10 cellular contexts compared by ENCODE assay signal in genomic region chr1:97668945-97669344, GRCh38.
A peak's percentile ranks its signal among the peaks of the same experiment; 100 is the strongest.
DNase-seq lines count a peak whose midpoint lies in the region; ATAC-seq and TF ChIP-seq lines count a peak whose summit lies in the region.
"Had no signal": no experiment of that assay in that cellular context is flagged by ENCODE, and none has a peak within 500 bp of the region (broad histone marks: within the 10 kb centered on the region; RNA-seq: fewer than 3 reads in every experiment).

No MANE protein-coding gene starts in this region.

- intact Hi-C loops in uterus (cut with DNase I; ENCODE audit: low total_unique reads) (no loop called here), transverse colon (cut with DNase I; ENCODE audit: low total_unique reads) (no loop called here)

- 33 to 45% methylated on average over 2 of the region's 2 CpGs for WGBS in transverse colon (ENCODE audit: low coverage in 1 of 2), 2 donors

- H3K27ac ChIP-seq in uterus, result no peak overlapping the region
- no peak overlapping the region for H3K27ac ChIP-seq in transverse colon

- no peaks in the 10 kb centered on the region for H3K27me3 ChIP-seq in BJ (ENCODE audit: control insufficient read depth, insufficient read depth, low read length)
- H3K27me3 ChIP-seq in uterus, result no peaks in the 10 kb centered on the region
- H3K27me3 ChIP-seq in transverse colon, result no peaks in the 10 kb centered on the region

- no peak overlapping the region for H3K4me3 ChIP-seq in BJ (ENCODE audit: low read depth, low read length)
- no peak overlapping the region for H3K4me3 ChIP-seq in HFF-Myc (replicated peaks; ENCODE audit: low read depth, low read length)
- H3K4me3 ChIP-seq in uterus, result no peak overlapping the region
- no peak overlapping the region for H3K4me3 ChIP-seq in transverse colon

- TF ChIP-seq CTCF in BJ (IDR thresholded peaks at IDR 0.05; ENCODE audit: insufficient read depth, low read depth, low read length) (0 out of 2 replicates have a peak, but pooled peaks have one; percentile 4), HFF-Myc (IDR thresholded peaks at IDR 0.05; ENCODE audit: low read depth, low read length, missing control alignments) (no peak), uterus (IDR thresholded peaks at IDR 0.05) (no peak), transverse colon (IDR thresholded peaks at IDR 0.05) (no peak)

- POLR2A ChIA-PET in BJ (lab: Charles Lee), result no interaction called here

- H3K27ac Mint-ChIP-seq in activated T-cell treated with anti-CD3 and anti-CD28 coated beads, Interleukin-2, amount 50 U/mL, for 72 hours, result no peak overlapping the region
- H3K27ac Mint-ChIP-seq: nephron had no signal

- no peaks in the 10 kb centered on the region for H3K9me3 Mint-ChIP-seq in activated T-cell treated with anti-CD3 and anti-CD28 coated beads, Interleukin-2, amount 50 U/mL, for 72 hours
- H3K9me3 Mint-ChIP-seq: nephron had no signal

- no peaks in the 10 kb centered on the region for H3K36me3 Mint-ChIP-seq in activated T-cell treated with anti-CD3 and anti-CD28 coated beads, Interleukin-2, amount 50 U/mL, for 72 hours (ENCODE audit: insufficient read depth in 2 of 2)

- no peak overlapping the region for H3K4me3 Mint-ChIP-seq in activated T-cell treated with anti-CD3 and anti-CD28 coated beads, Interleukin-2, amount 50 U/mL, for 72 hours
- H3K4me3 Mint-ChIP-seq: nephron had no signal

- H3K9me3 ChIP-seq in uterus (no peaks in the 10 kb centered on the region), transverse colon (no peaks in the 10 kb centered on the region)

- no peak for TF ChIP-seq EP300 in transverse colon (IDR thresholded peaks at IDR 0.05; ENCODE audit: low read depth)

- CTCF ChIA-PET in BJ (lab: Yijun Ruan, JAX), result interaction anchor here (0.7 kb wide), 1 partner anchor 45 kb away, joined by 5 read pairs; no protein-coding TSS in a partner anchor

- in situ Hi-C loops in transverse colon (cut with MboI; ENCODE audit: low pct_ligation_motif_present in 1 of 4, low pct_unique_long_range_greater_than_20kb in 1 of 4, low sequenced_read_pairs in 3 of 4), result no loop called here

- no peak for ATAC-seq in activated T-cell treated with anti-CD3 and anti-CD28 coated beads, Interleukin-2, amount 50 U/mL, for 72 hours (replicated peaks in 1 of 2)
- ATAC-seq in GM21367 (IDR thresholded peaks at IDR 0.05; ENCODE audit: unreplicated experiment), result no peak

- no peaks in the 10 kb centered on the region for H3K27me3 Mint-ChIP-seq in activated T-cell treated with anti-CD3 and anti-CD28 coated beads, Interleukin-2, amount 50 U/mL, for 72 hours (ENCODE audit: low read depth)

- DNase-seq in BJ (ENCODE audit: low read depth) (no peak), HFF-Myc (ENCODE audit: extremely low read depth, low read depth) (peak; percentile 42), RKO (ENCODE audit: low spot score) (peak; percentile 35), glomerular visceral epithelial cell (ENCODE audit: extremely low spot score) (peak; percentile 9), uterus (no peak), transverse colon (no peak)
- DNase-seq in activated T-cell treated with anti-CD3 and anti-CD28 coated beads, Interleukin-2, amount 50 U/mL, for 72 hours, result no peak
- DNase-seq: NCI-H510A had no signal

- H3K36me3 ChIP-seq in BJ (ENCODE audit: control insufficient read depth, insufficient read depth, low read length) (no peaks in the 10 kb centered on the region), uterus (peaks cover 0 to 2% of the 10 kb centered on the region in 2 donors), transverse colon (no peaks in the 10 kb centered on the region)

- H3K4me1 ChIP-seq in uterus (no peaks in the 10 kb centered on the region), transverse colon (no peaks in the 10 kb centered on the region)

- H3K4me1 Mint-ChIP-seq in activated T-cell treated with anti-CD3 and anti-CD28 coated beads, Interleukin-2, amount 50 U/mL, for 72 hours (ENCODE audit: low read depth), result no peaks in the 10 kb centered on the region
- H3K4me1 Mint-ChIP-seq: nephron had no signal

- no peak for TF ChIP-seq POLR2A in uterus (IDR thresholded peaks at IDR 0.05)
- no peak for TF ChIP-seq POLR2A in transverse colon (IDR thresholded peaks at IDR 0.05)

Comparison
In these comparisons a context has a peak if more than half of its experiments do, and no peak if none do; other contexts are left out.
1. DNase-seq: peak in HFF-Myc (single experiment), RKO (single experiment) and glomerular visceral epithelial cell (single experiment); none in BJ (single experiment), activated T-cell treated with anti-CD3 and anti-CD28 coated beads, Interleukin-2, amount 50 U/mL, for 72 hours (0 of 2), uterus (0 of 2) and transverse colon (single experiment).